ENCODE assay signal across 8 cellular contexts in the genomic region with DNA sequence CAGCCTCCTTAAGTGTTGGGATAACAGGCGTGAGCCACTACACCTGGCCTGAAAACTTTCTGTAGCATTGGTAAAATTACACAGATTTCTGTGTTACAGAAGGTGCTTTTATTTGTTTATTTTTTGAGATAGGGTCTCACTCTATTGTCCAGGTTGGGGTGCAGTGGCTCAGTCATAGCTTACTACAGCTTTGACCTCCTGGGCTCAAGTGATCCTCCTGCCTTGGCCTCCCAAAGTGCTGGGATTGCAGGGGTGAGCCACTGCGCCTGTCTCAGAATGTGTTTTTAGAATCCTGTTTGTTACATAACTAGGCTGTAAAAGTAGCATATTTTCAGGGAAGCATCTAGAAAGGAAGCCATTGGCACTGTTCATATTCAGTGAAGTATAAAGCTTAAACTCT.
"Had no signal": no experiment of that assay in that cellular context is flagged by ENCODE, and none has a peak within 500 bp of the region (broad histone marks: within the 10 kb centered on the region; RNA-seq: fewer than 3 reads in every experiment).

No MANE protein-coding gene starts in this region.

- H3K9me3 Mint-ChIP-seq: IgD-negative memory B cell had no signal

- H3K9ac ChIP-seq: KMS-11 had no signal

- H3K27me3 Mint-ChIP-seq: IgD-negative memory B cell had no signal

- H3K27ac Mint-ChIP-seq: IgD-negative memory B cell had no signal

- FAIRE-seq: HepG2, HTR-8/SVneo had no signal

- H3K4me3 Mint-ChIP-seq: IgD-negative memory B cell had no signal

- ATAC-seq: HepG2 had no signal

- DNase-seq: IMR-90, KBM-7, KG1 had no signal

- H3K4me2 ChIP-seq: KMS-11 had no signal

- H3K27ac ChIP-seq: HL-60, KMS-11 had no signal
